Comparison of ENCODE assay signal across 9 cellular contexts in genomic region chr11:34065505-34066203, GRCh38. TPM values are rescaled to one million over a fixed set of nuclear protein-coding genes. Genes with fewer than 3 reads are reported as not detected.
DNase-seq lines count a peak whose midpoint lies in the region; ATAC-seq and TF ChIP-seq lines count a peak whose summit lies in the region.
"Had no signal": no experiment of that assay in that cellular context is flagged by ENCODE, and none has a peak within 500 bp of the region (broad histone marks: within the 10 kb centered on the region; RNA-seq: fewer than 3 reads in every experiment).

No MANE protein-coding gene starts in this region.

- no peaks in the 10 kb centered on the region for H3K27me3 Mint-ChIP-seq in CD8-positive, alpha-beta memory T cell
- H3K27me3 Mint-ChIP-seq in mesothelial cell of epicardium (ENCODE audit: low read depth) = no peaks in the 10 kb centered on the region

- TF ChIP-seq POLR2A in body of pancreas (IDR thresholded peaks at IDR 0.05) = no peak

- H3K4me1 Mint-ChIP-seq in CD8-positive, alpha-beta memory T cell = peaks cover 63 to 83% (median 71%) of the 10 kb centered on the region in 3 donors
- peaks cover 32% of the 10 kb centered on the region for H3K4me1 Mint-ChIP-seq in mesothelial cell of epicardium

- intact Hi-C loops in body of pancreas (cut with DNase I) = no loop called here

- DNase-seq in CD8-positive, alpha-beta memory T cell = peak in 2 of 5 donors; percentile 4 to 11
- peak; percentile 33 for DNase-seq in H7
- DNase-seq in adipocyte (ENCODE audit: low read depth) = peak; percentile 30
- no peak for DNase-seq in mesothelial cell of epicardium (ENCODE audit: low spot score in 2 of 2, unreplicated experiment in 2 of 2)
- DNase-seq in body of pancreas = no peak
- DNase-seq in GM20000 (ENCODE audit: low spot score) = no peak
- DNase-seq: activated CD4-positive, alpha-beta T cell treated with anti-CD3 and anti-CD28 coated beads, Interleukin-2, amount 50 U/mL, for 4 hours; NCI-H2081 had no signal

- ATAC-seq in body of pancreas (no peak), GM21723 (IDR thresholded peaks at IDR 0.05; ENCODE audit: unreplicated experiment) (no peak)

- no peak overlapping the region for H3K27ac ChIP-seq in CD8-positive, alpha-beta memory T cell (ENCODE audit: low read depth, low read length)
- H3K27ac ChIP-seq in body of pancreas = no peak overlapping the region

- H3K36me3 ChIP-seq in CD8-positive, alpha-beta memory T cell (ENCODE audit: insufficient read depth, low read length) = peaks cover 5% of the 10 kb centered on the region
- H3K36me3 ChIP-seq in H7 (replicated peaks; ENCODE audit: control insufficient read depth, insufficient read depth, low read length) (peaks cover 1% of the 10 kb centered on the region), adipocyte (ENCODE audit: control insufficient read depth, insufficient read depth, low read length, severe bottlenecking) (peaks cover 29% of the 10 kb centered on the region), body of pancreas (replicated peaks in 1 of 2; ENCODE audit: insufficient read depth in 1 of 2, low read depth in 2 of 2) (no peaks in the 10 kb centered on the region)

- no peaks in the 10 kb centered on the region for H3K27me3 ChIP-seq in CD8-positive, alpha-beta memory T cell (ENCODE audit: insufficient read depth, low read length, poor library complexity, severe bottlenecking)
- H3K27me3 ChIP-seq in H7 (ENCODE audit: control insufficient read depth, insufficient read depth, low read length) = no peaks in the 10 kb centered on the region
- no peaks in the 10 kb centered on the region for H3K27me3 ChIP-seq in adipocyte (replicated peaks; ENCODE audit: control insufficient read depth, insufficient read depth, low read length)
- H3K27me3 ChIP-seq in body of pancreas = no peaks in the 10 kb centered on the region

- no peak overlapping the region for H3K9ac ChIP-seq in adipocyte (ENCODE audit: low read length)

- TF ChIP-seq CTCF in mesothelial cell of epicardium (IDR thresholded peaks at IDR 0.05; ENCODE audit: unreplicated experiment) (no peak), body of pancreas (IDR thresholded peaks at IDR 0.05) (no peak), GM20000 (IDR thresholded peaks at IDR 0.05; ENCODE audit: extremely low read depth, missing control alignments) (no peak)

- POLR2A ChIA-PET in CD8-positive, alpha-beta memory T cell (lab: Charles Lee) = no interaction called here

- no peaks in the 10 kb centered on the region for H3K9me3 Mint-ChIP-seq in CD8-positive, alpha-beta memory T cell
- no peaks in the 10 kb centered on the region for H3K9me3 Mint-ChIP-seq in mesothelial cell of epicardium

- peaks cover 45% of the 10 kb centered on the region for H3K4me1 ChIP-seq in CD8-positive, alpha-beta memory T cell (ENCODE audit: insufficient read depth, low read length)
- peaks cover 39% of the 10 kb centered on the region for H3K4me1 ChIP-seq in adipocyte (ENCODE audit: control insufficient read depth, insufficient read depth, low read length)
- H3K4me1 ChIP-seq in body of pancreas = peaks cover 15% of the 10 kb centered on the region

- WGBS in body of pancreas, 2 donors = 92 to 93% methylated on average over 6 of the region's 6 CpGs

- peak overlapping the region in 7 of 8 donors; percentile 14 to 73 (median 42) for H3K27ac Mint-ChIP-seq in CD8-positive, alpha-beta memory T cell
- H3K27ac Mint-ChIP-seq in mesothelial cell of epicardium = peak overlapping the region; percentile 61

- no peaks in the 10 kb centered on the region for H3K9me3 ChIP-seq in CD8-positive, alpha-beta memory T cell (ENCODE audit: low read length)
- H3K9me3 ChIP-seq in adipocyte (ENCODE audit: control insufficient read depth, low read length) (no peaks in the 10 kb centered on the region), body of pancreas (no peaks in the 10 kb centered on the region)

- H3K4me3 Mint-ChIP-seq in CD8-positive, alpha-beta memory T cell = peak overlapping the region in 5 of 7 donors; percentile 28 to 84 (median 43)
- no peak overlapping the region for H3K4me3 Mint-ChIP-seq in mesothelial cell of epicardium

- H3K36me3 Mint-ChIP-seq in CD8-positive, alpha-beta memory T cell = peaks cover 0 to 50% (median 11%) of the 10 kb centered on the region in 3 donors
- H3K36me3 Mint-ChIP-seq in mesothelial cell of epicardium = peaks cover 14% of the 10 kb centered on the region

- CTCF ChIA-PET in CD8-positive, alpha-beta memory T cell (lab: Charles Lee) = no interaction called here

- H3K4me3 ChIP-seq in CD8-positive, alpha-beta memory T cell (ENCODE audit: low read length) = no peak overlapping the region
- H3K4me3 ChIP-seq in H7 (ENCODE audit: insufficient read depth, low read depth, low read length) (no peak overlapping the region), adipocyte (ENCODE audit: low read length) (no peak overlapping the region), body of pancreas (no peak overlapping the region)

RNA-seq across cellular contexts. Expression of gene CAPRIN1, which starts 14.1 kb away (rescaled TPM):
- total RNA-seq in CD8-positive, alpha-beta memory T cell = 100 to 1,000 TPM; 275 to 287 TPM
- polyA plus RNA-seq in CD8-positive, alpha-beta memory T cell = 75.2 TPM
- 178 and 231 TPM in 2 replicates for total RNA-seq in H7 (2014; rRNA removed; shearing (Covaris generic))
- total RNA-seq in mesothelial cell of epicardium (298 to 307 TPM (median 302 TPM) in 3 replicates), body of pancreas (100 to 1,000 TPM in 1 of 2 donors, 10 to 100 TPM in 1; 90.0 to 165 TPM)

RNA-seq across cellular contexts. Expression of gene NAT10, which starts 39.8 kb away (rescaled TPM):
- 100 to 1,000 TPM; 143 to 148 TPM for total RNA-seq in CD8-positive, alpha-beta memory T cell
- polyA plus RNA-seq in CD8-positive, alpha-beta memory T cell = 40.1 TPM
- 50.2 and 55.5 TPM in 2 replicates for total RNA-seq in H7 (2014; rRNA removed; shearing (Covaris generic))
- 58.7 to 61.7 TPM (median 60.5 TPM) in 3 replicates for total RNA-seq in mesothelial cell of epicardium
- total RNA-seq in body of pancreas = 10 to 100 TPM; 22.6 to 38.2 TPM

Comparison
In these comparisons a context has a peak if more than half of its experiments do, and no peak if none do; other contexts are left out.
1. DNase-seq: peak in H7 (single experiment) and adipocyte (single experiment); none in mesothelial cell of epicardium (0 of 2), body of pancreas (0 of 4) and GM20000 (single experiment).